Comparison of ENCODE assay signal across 15 cellular contexts in genomic region chr1:184049836-184050468, GRCh38. TPM values are rescaled to one million over a fixed set of nuclear protein-coding genes. Genes with fewer than 3 reads are reported as not detected.
DNase-seq lines count a peak whose midpoint lies in the region; ATAC-seq, FAIRE-seq and TF ChIP-seq lines count a peak whose summit lies in the region.
"Had no signal": no experiment of that assay in that cellular context is flagged by ENCODE, and none has a peak within 500 bp of the region (broad histone marks: within the 10 kb centered on the region; RNA-seq: fewer than 3 reads in every experiment).

No MANE protein-coding gene starts in this region.

- H3K9me3 ChIP-seq in HepG2 (ENCODE audit: low read length) (no peaks in the 10 kb centered on the region), right lobe of liver (no peaks in the 10 kb centered on the region), hepatocyte (ENCODE audit: low read depth) (no peaks in the 10 kb centered on the region), ascending aorta (no peaks in the 10 kb centered on the region)

- in situ Hi-C loops in HepG2 (cut with HindIII; ENCODE audit: extremely low pct_ligation_motif_present, low pct_unique_long_range_greater_than_20kb), result no loop called here

- CTCF ChIA-PET in HepG2 (lab: Yijun Ruan, JAX; ENCODE audit: low intra/inter-chr PET ratio, low total read pairs), result no interaction called here
- CTCF ChIA-PET in T-cell (lab: Charles Lee), result interaction anchor here in 1 of 2 donors (0.9 kb wide), 1 partner anchor 134 kb away, joined by 3 read pairs; no protein-coding TSS in a partner anchor

- H3K4me1 ChIP-seq in HepG2 (ENCODE audit: insufficient read depth, low read length) (peaks cover 28% of the 10 kb centered on the region), right lobe of liver (peaks cover 0 to 16% (median 0%) of the 10 kb centered on the region in 4 donors), hepatocyte (ENCODE audit: insufficient read depth) (peaks cover 9% of the 10 kb centered on the region), ascending aorta (peaks cover 4 to 9% of the 10 kb centered on the region in 2 donors)

- FAIRE-seq in HepG2 (lab: Jason Lieb, UNC), result no peak
- FAIRE-seq: urothelium cell line had no signal

- H3K9me3 Mint-ChIP-seq in T-cell, result no peaks in the 10 kb centered on the region

- H3K4me2 ChIP-seq in HepG2 (ENCODE audit: low read depth, low read length) (0 out of 2 replicates have a peak overlapping the region, but pooled peaks have one; percentile 81), hepatocyte (peak overlapping the region; percentile 90)

- peaks cover 9% of the 10 kb centered on the region for H3K36me3 Mint-ChIP-seq in T-cell

- H4K20me1 ChIP-seq in HepG2 (ENCODE audit: insufficient read depth, low read length) (no peaks in the 10 kb centered on the region), hepatocyte (ENCODE audit: insufficient read depth, poor library complexity, severe bottlenecking) (no peaks in the 10 kb centered on the region)

- intact Hi-C loops in HepG2 (cut with micrococcal nuclease; ENCODE audit: unreplicated experiment), result loop anchor here (2.0 to 5.0 kb wide), 2 partner anchors 53 to 579 kb away; no protein-coding TSS in a partner anchor
- intact Hi-C loops in right lobe of liver (cut with DNase I), result no loop called here
- intact Hi-C loops in ascending aorta (cut with DNase I), result no loop called here

- H3K9ac ChIP-seq in HepG2 (ENCODE audit: insufficient read depth, low read depth, low read length), result no peak overlapping the region

- TF ChIP-seq CTCF in HepG2 (CRISPR knock-in tag; IDR thresholded peaks at IDR 0.05), result no peak
- no peak for TF ChIP-seq CTCF in right lobe of liver (IDR thresholded peaks at IDR 0.05)
- TF ChIP-seq CTCF in hepatocyte (IDR thresholded peaks at IDR 0.05; ENCODE audit: poor library complexity), result no peak
- no peak for TF ChIP-seq CTCF in ascending aorta (IDR thresholded peaks at IDR 0.05)

- H3K4me3 ChIP-seq in HepG2 (replicated peaks in 1 of 3; ENCODE audit: insufficient read depth in 1 of 3, low read depth in 2 of 3, low read length in 3 of 3), result no peak overlapping the region
- H3K4me3 ChIP-seq in right lobe of liver, result no peak overlapping the region
- H3K4me3 ChIP-seq in hepatocyte, result no peak overlapping the region
- no peak overlapping the region for H3K4me3 ChIP-seq in ascending aorta
- H3K4me3 ChIP-seq in H7 (ENCODE audit: insufficient read depth, low read depth, low read length), result no peak overlapping the region

- peaks cover 12 to 16% of the 10 kb centered on the region in 2 donors for H3K27me3 Mint-ChIP-seq in T-cell

- H3K27ac ChIP-seq in HepG2 (ENCODE audit: extremely low read length, insufficient read depth, low read length) (no peak overlapping the region), right lobe of liver (no peak overlapping the region), hepatocyte (peak overlapping the region; percentile 98), ascending aorta (no peak overlapping the region)

- 94% methylated on average over 2 of the region's 2 CpGs for WGBS in HepG2 (ENCODE audit: low lambda C conversion rate)
- 83% methylated on average over 2 of the region's 2 CpGs for WGBS in right lobe of liver (ENCODE audit: insufficient coverage, low coverage, low lambda C conversion rate, missing lambda C conversion rate)
- WGBS in hepatocyte (ENCODE audit: low lambda C conversion rate, missing lambda C conversion rate), result 64% methylated on average over 2 of the region's 2 CpGs

- POLR2A ChIA-PET in HepG2 (lab: Yijun Ruan, JAX) (interaction anchor here (1.0 to 2.4 kb wide), 7 partner anchors 12 to 704 kb away, joined by 3 to 17 read pairs (median 5); partner anchors contain the start of genes COLGALT2 and EDEM3), T-cell (lab: Charles Lee) (no interaction called here)

- TF ChIP-seq POLR2A in HepG2 (IDR thresholded peaks at IDR 0.05; ENCODE audit: insufficient read depth in 1 of 2, low read depth in 2 of 2, low read length in 2 of 2) (no peak), right lobe of liver (IDR thresholded peaks at IDR 0.05) (no peak)

- no peak for DNase-seq in HepG2 (ENCODE audit: low spot score)
- no peak for DNase-seq in right lobe of liver
- no peak for DNase-seq in T-cell
- DNase-seq in hepatocyte (ENCODE audit: low spot score), result no peak
- DNase-seq in H4 (ENCODE audit: low spot score), result no peak
- DNase-seq in ascending aorta (ENCODE audit: low spot score in 2 of 2), result no peak
- no peak for DNase-seq in activated CD8-positive, alpha-beta memory T cell treated with anti-CD3 and anti-CD28 coated beads, Interleukin-2, amount 50 U/mL, for 4 hours
- DNase-seq in H7, result no peak
- DNase-seq: aorta; KBM-7; midbrain; NCI-H1694; stimulated activated CD4-positive, alpha-beta T cell treated with anti-CD3 and anti-CD28 coated beads, Interleukin-1b, Interleukin-23, amount 100 ng/mL, for 48 hours; T1000 had no signal

- TF ChIP-seq EP300 in HepG2 (IDR thresholded peaks at IDR 0.05; ENCODE audit: low read depth in 2 of 2, low read length in 2 of 2) (no peak), HepG2 (CRISPR knock-in tag; IDR thresholded peaks at IDR 0.05; ENCODE audit: borderline replicate concordance) (no peak)

- H3K27ac Mint-ChIP-seq in T-cell, result peak overlapping the region; percentile 99

- H3K79me2 ChIP-seq in HepG2 (ENCODE audit: insufficient read depth, low read length), result peaks cover 16% of the 10 kb centered on the region
- peaks cover 19% of the 10 kb centered on the region for H3K79me2 ChIP-seq in hepatocyte

- peaks cover 35 to 41% (median 38%) of the 10 kb centered on the region in 3 donors for H3K4me1 Mint-ChIP-seq in T-cell

- peak overlapping the region; percentile 22 to 99 (median 96) for H3K4me3 Mint-ChIP-seq in T-cell

- H3K36me3 ChIP-seq in HepG2 (replicated peaks in 1 of 2; ENCODE audit: control insufficient read depth in 1 of 2, insufficient read depth in 2 of 2, low read length in 2 of 2), result peaks cover 2 to 4% of the 10 kb centered on the region in 2 experiments; a peak in 3 of 5 replicates
- H3K36me3 ChIP-seq in right lobe of liver, result peaks cover 0 to 2% (median 0%) of the 10 kb centered on the region in 4 donors
- H3K36me3 ChIP-seq in hepatocyte (replicated peaks; ENCODE audit: insufficient read depth, low read depth), result no peaks in the 10 kb centered on the region
- no peaks in the 10 kb centered on the region for H3K36me3 ChIP-seq in ascending aorta
- H3K36me3 ChIP-seq in H7 (replicated peaks; ENCODE audit: control insufficient read depth, insufficient read depth, low read length), result peaks cover under 1% of the 10 kb centered on the region; the same call in 1 of the 2 replicates

- no peak overlapping the region for H2AFZ ChIP-seq in HepG2 (ENCODE audit: low read length)
- H2AFZ ChIP-seq in hepatocyte, result no peak overlapping the region

- no peak for TF ChIP-seq RAD21 in HepG2 (CRISPR knock-in tag; IDR thresholded peaks at IDR 0.05)

- H3K27me3 ChIP-seq in HepG2 (ENCODE audit: control insufficient read depth in 1 of 2, insufficient read depth in 2 of 2, low read length in 2 of 2) (no peaks in the 10 kb centered on the region; a peak in 1 of 5 replicates), right lobe of liver (no peaks in the 10 kb centered on the region), hepatocyte (no peaks in the 10 kb centered on the region), ascending aorta (no peaks in the 10 kb centered on the region), H7 (ENCODE audit: control insufficient read depth, insufficient read depth, low read length) (no peaks in the 10 kb centered on the region)

- BruUV-seq in HepG2 (replicated peaks; lab: Mats Ljungman, UMichigan), result no TSS peak

- no peaks in the 10 kb centered on the region for H3K9me2 ChIP-seq in hepatocyte (replicated peaks; ENCODE audit: insufficient read depth)

- no peak for ATAC-seq in HepG2
- no peak for ATAC-seq in right lobe of liver
- no peak for ATAC-seq in T-cell (replicated peaks in 1 of 4)

RNA-seq across cellular contexts. Expression of gene TSEN15, which starts 1.6 kb away (rescaled TPM):
- total RNA-seq in HepG2 (2016; rRNA removed; fragmentation: Illumina TruSeq; extraction: Trizol) (35.8 and 44.3 TPM in 2 replicates), right lobe of liver (10 to 100 TPM in 5 of 6 experiments, 1 to 10 TPM in 1; 9.6 to 17.1 (median 11.3) TPM), T-cell (10 to 100 TPM; 22.1 to 39.8 (median 35.4) TPM), hepatocyte (46.5 and 61.0 TPM in 2 replicates), ascending aorta (14.3 TPM)
- 6.4 and 7.5 TPM in 2 replicates for total RNA-seq in HepG2 (2016; cell fraction: cytosol; rRNA removed; fragmentation: Illumina TruSeq; extraction: Trizol; ENCODE audit: low read depth)
- 36.8 and 49.9 TPM in 2 replicates for total RNA-seq in HepG2 (2016; cell fraction: insoluble cytoplasmic fraction; rRNA removed; fragmentation: Illumina TruSeq; extraction: Trizol)
- 22.1 and 23.2 TPM in 2 replicates for total RNA-seq in HepG2 (2016; cell fraction: membrane; rRNA removed; fragmentation: Illumina TruSeq; extraction: Trizol)
- 36.7 and 39.0 TPM in 2 replicates for total RNA-seq in HepG2 (2016; cell fraction: nucleus; rRNA removed; fragmentation: Illumina TruSeq; extraction: Trizol)
- polyA plus RNA-seq in HepG2 (2011; rRNA removed) (17.3 and 25.6 TPM in 2 replicates), hepatocyte (20.7 and 35.7 TPM in 2 replicates)
- 14.6 and 16.8 TPM in 2 replicates for polyA plus RNA-seq in HepG2 (2011; cell fraction: cytosol; rRNA removed)
- polyA plus RNA-seq in HepG2 (2011; cell fraction: nucleus; rRNA removed), result 13.5 and 15.7 TPM in 2 replicates
- polyA plus RNA-seq in HepG2 (2012), result 16.8 and 18.5 TPM in 2 replicates
- polyA plus RNA-seq in HepG2 (2016; cell fraction: cytosol; fragmentation: Illumina TruSeq; extraction: Trizol; ENCODE audit: low read depth), result 8.7 and 10.5 TPM in 2 replicates
- polyA plus RNA-seq in HepG2 (2016; cell fraction: insoluble cytoplasmic fraction; fragmentation: Illumina TruSeq; extraction: Trizol; ENCODE audit: low read depth), result 48.1 and 51.6 TPM in 2 replicates
- 21.2 and 22.4 TPM in 2 replicates for polyA plus RNA-seq in HepG2 (2016; cell fraction: membrane; fragmentation: Illumina TruSeq; extraction: Trizol; ENCODE audit: low read depth)
- 45.6 and 47.3 TPM in 2 replicates for polyA plus RNA-seq in HepG2 (2016; cell fraction: nucleus; fragmentation: Illumina TruSeq; extraction: Trizol; ENCODE audit: insufficient read depth, low read depth)
- 28.6 and 45.4 TPM in 2 replicates for polyA minus RNA-seq in HepG2 (2011; rRNA and poly(A)+ RNA removed; ENCODE audit: low replicate concordance)
- polyA minus RNA-seq in HepG2 (2011; cell fraction: cytosol; rRNA and poly(A)+ RNA removed), result 16.8 and 22.4 TPM in 2 replicates
- 74.5 and 82.7 TPM in 2 replicates for polyA minus RNA-seq in HepG2 (2011; cell fraction: nucleus; rRNA and poly(A)+ RNA removed)
- total RNA-seq in H4 (2014; rRNA removed; shearing (Covaris generic)), result 80.7 and 88.1 TPM in 2 replicates
- total RNA-seq in H7 (2014; rRNA removed; shearing (Covaris generic)), result 36.0 and 38.5 TPM in 2 replicates

RNA-seq across cellular contexts. Expression of gene COLGALT2, which starts 12.4 kb away (rescaled TPM):
- total RNA-seq in HepG2 (2016; rRNA removed; fragmentation: Illumina TruSeq; extraction: Trizol), result 3.4 and 6.2 TPM in 2 replicates
- 0.44 and 0.81 TPM in 2 replicates for total RNA-seq in HepG2 (2016; cell fraction: cytosol; rRNA removed; fragmentation: Illumina TruSeq; extraction: Trizol; ENCODE audit: low read depth)
- 3.4 and 6.0 TPM in 2 replicates for total RNA-seq in HepG2 (2016; cell fraction: insoluble cytoplasmic fraction; rRNA removed; fragmentation: Illumina TruSeq; extraction: Trizol)
- total RNA-seq in HepG2 (2016; cell fraction: membrane; rRNA removed; fragmentation: Illumina TruSeq; extraction: Trizol), result 2.0 and 2.2 TPM in 2 replicates
- 9.4 and 12.5 TPM in 2 replicates for total RNA-seq in HepG2 (2016; cell fraction: nucleus; rRNA removed; fragmentation: Illumina TruSeq; extraction: Trizol)
- 2.4 and 3.3 TPM in 2 replicates for polyA plus RNA-seq in HepG2 (2011; rRNA removed)
- polyA plus RNA-seq in HepG2 (2011; cell fraction: cytosol; rRNA removed), result 2.5 and 3.3 TPM in 2 replicates
- 4.9 and 8.5 TPM in 2 replicates for polyA plus RNA-seq in HepG2 (2011; cell fraction: nucleus; rRNA removed)
- 0.56 and 1.7 TPM in 2 replicates for polyA plus RNA-seq in HepG2 (2012)
- 0.26 and 0.44 TPM in 2 replicates for polyA plus RNA-seq in HepG2 (2016; cell fraction: cytosol; fragmentation: Illumina TruSeq; extraction: Trizol; ENCODE audit: low read depth)
- polyA plus RNA-seq in HepG2 (2016; cell fraction: insoluble cytoplasmic fraction; fragmentation: Illumina TruSeq; extraction: Trizol; ENCODE audit: low read depth), result 3.1 and 3.2 TPM in 2 replicates
- polyA plus RNA-seq in HepG2 (2016; cell fraction: membrane; fragmentation: Illumina TruSeq; extraction: Trizol; ENCODE audit: low read depth), result 0.97 and 1.1 TPM in 2 replicates
- 11.0 and 13.1 TPM in 2 replicates for polyA plus RNA-seq in HepG2 (2016; cell fraction: nucleus; fragmentation: Illumina TruSeq; extraction: Trizol; ENCODE audit: insufficient read depth, low read depth)
- polyA minus RNA-seq in HepG2 (2011; rRNA and poly(A)+ RNA removed; ENCODE audit: low replicate concordance), result 4.2 TPM in 1 of 2 replicates, not detected in the other
- 2.5 and 3.3 TPM in 2 replicates for polyA minus RNA-seq in HepG2 (2011; cell fraction: cytosol; rRNA and poly(A)+ RNA removed)
- 7.1 and 11.3 TPM in 2 replicates for polyA minus RNA-seq in HepG2 (2011; cell fraction: nucleus; rRNA and poly(A)+ RNA removed)
- under 1 TPM in 5 of 6 experiments, not detected in 1; 0.04 to 0.20 (median 0.17) TPM for total RNA-seq in right lobe of liver
- total RNA-seq in T-cell, result 1 to 10 TPM in 3 of 5 donors, under 1 TPM in 2; 0.35 to 4.0 (median 1.1) TPM
- 1.5 and 1.7 TPM in 2 replicates for total RNA-seq in hepatocyte
- polyA plus RNA-seq in hepatocyte, result 0.39 and 0.66 TPM in 2 replicates
- 0.64 and 1.9 TPM in 2 replicates for total RNA-seq in H4 (2014; rRNA removed; shearing (Covaris generic))
- 11.7 TPM for total RNA-seq in ascending aorta
- total RNA-seq in H7 (2014; rRNA removed; shearing (Covaris generic)), result 0.37 and 0.76 TPM in 2 replicates
